ENCODE assay signal across 8 cellular contexts in the genomic region with DNA sequence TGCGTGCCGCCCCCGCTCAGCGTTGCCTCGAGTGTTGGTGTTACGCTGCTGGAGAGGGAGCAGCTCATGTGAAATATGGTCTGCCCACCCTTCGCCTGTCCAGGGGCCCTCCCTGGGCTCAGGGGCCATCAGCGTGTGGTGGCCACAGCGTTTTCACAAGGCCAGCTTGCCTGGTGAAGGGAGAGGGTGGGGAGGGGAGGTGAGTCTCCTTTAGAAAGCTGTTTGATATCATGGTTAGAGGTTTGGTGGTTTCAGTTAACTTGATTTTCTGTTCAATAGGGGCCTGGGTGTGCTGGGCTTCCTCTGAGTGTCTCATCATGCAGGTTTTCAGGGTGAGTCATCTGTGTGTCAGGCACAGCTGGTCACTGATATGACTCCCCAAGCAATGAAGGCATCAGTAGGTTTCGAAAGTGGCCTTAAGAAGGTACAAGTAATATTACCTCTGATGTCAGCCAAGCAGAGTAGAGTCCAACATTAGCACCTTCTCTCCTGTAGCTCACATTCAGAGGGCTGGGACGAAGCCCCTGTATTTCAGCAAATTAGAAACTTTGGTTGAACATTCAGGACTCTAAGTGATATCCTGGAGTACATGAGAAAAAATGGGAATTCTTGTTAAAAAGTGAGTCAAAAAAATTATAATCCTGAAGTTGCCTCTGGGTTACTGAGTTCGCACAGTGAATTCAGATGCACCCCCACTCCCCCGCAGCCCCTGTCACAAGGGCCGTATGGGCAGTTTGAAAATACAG.
A peak's percentile ranks its signal among the peaks of the same experiment; 100 is the strongest.
DNase-seq lines count a peak whose midpoint lies in the region; TF ChIP-seq lines count a peak whose summit lies in the region.

No MANE protein-coding gene starts in this region.

- CTCF ChIA-PET in PC-9 (lab: Charles Lee) = no interaction called here

- H3K79me2 ChIP-seq in PC-9 (ENCODE audit: low read depth) = peaks cover 19% of the 10 kb centered on the region; the same call in 1 of the 2 replicates

- no peak overlapping the region for H3K4me3 ChIP-seq in PC-9
- no peak overlapping the region for H3K4me3 ChIP-seq in endodermal cell (ENCODE audit: low read length)

- H3K27ac Mint-ChIP-seq in endodermal cell = peak overlapping the region; percentile 90
- peak overlapping the region; percentile 70 for H3K27ac Mint-ChIP-seq in osteocyte (ENCODE audit: unreplicated experiment)

- H4K20me1 ChIP-seq in PC-9 (ENCODE audit: insufficient read depth) = peaks cover 29% of the 10 kb centered on the region

- 88 to 93% methylated on average over 10 to 14 of the region's 14 CpGs for WGBS in endodermal cell (ENCODE audit: insufficient coverage in 1 of 2, insufficient read length in 1 of 2), 2 experiments

- H3K4me1 ChIP-seq in PC-9 (replicated peaks; ENCODE audit: insufficient read depth) (peaks cover 22% of the 10 kb centered on the region), endodermal cell (ENCODE audit: control insufficient read depth, insufficient read depth, low read length) (no peaks in the 10 kb centered on the region)

- peak overlapping the region; percentile 42 for H3K27ac ChIP-seq in PC-9
- no peak overlapping the region for H3K27ac ChIP-seq in endodermal cell (ENCODE audit: low read depth, low read length)

- DNase-seq in activated naive CD4-positive, alpha-beta T cell treated with Interleukin-2 at 50 U/mL for 16 hours = peak; percentile 19
- no peak for DNase-seq in activated naive CD4-positive, alpha-beta T cell (lab: John Stamatoyannopoulos, UW)
- peak; percentile 57 to 91 for DNase-seq in PC-9
- peak; percentile 50 for DNase-seq in endodermal cell
- DNase-seq in osteocyte (ENCODE audit: extremely low spot score, unreplicated experiment) = peak; percentile 82
- DNase-seq in SKM-1 treated with dmso at 0.1 percent for 144 hours (lab: John Stamatoyannopoulos, UW; ENCODE audit: unreplicated experiment) = no peak
- no peak for DNase-seq in NCI-H2196 treated with DMSO at 0.1 percent for 48 hours (lab: John Stamatoyannopoulos, UW; ENCODE audit: unreplicated experiment)
- DNase-seq in HuH-7.5 (ENCODE audit: low spot score) = no peak

- H3K27me3 Mint-ChIP-seq in endodermal cell (ENCODE audit: insufficient read depth) = no peaks in the 10 kb centered on the region
- H3K27me3 Mint-ChIP-seq in osteocyte (ENCODE audit: unreplicated experiment) = no peaks in the 10 kb centered on the region

- H3K4me3 Mint-ChIP-seq in endodermal cell (no peak overlapping the region), osteocyte (ENCODE audit: unreplicated experiment) (no peak overlapping the region)

- H3K36me3 ChIP-seq in PC-9 (ENCODE audit: low read depth) (no peaks in the 10 kb centered on the region), endodermal cell (ENCODE audit: control insufficient read depth, insufficient read depth, low read length) (peaks cover 7% of the 10 kb centered on the region)

- H3K4me1 Mint-ChIP-seq in endodermal cell = peaks cover 8% of the 10 kb centered on the region
- H3K4me1 Mint-ChIP-seq in osteocyte (ENCODE audit: unreplicated experiment) = peaks cover 28% of the 10 kb centered on the region

- TF ChIP-seq CTCF in PC-9 (conservative IDR thresholded peaks at IDR 0.05) (no peak), endodermal cell (conservative IDR thresholded peaks at IDR 0.05) (no peak), osteocyte (IDR thresholded peaks at IDR 0.05) (no peak)

- peaks cover 23% of the 10 kb centered on the region; the same call in 1 of the 2 replicates for H3F3A ChIP-seq in PC-9 (ENCODE audit: insufficient read depth, low read depth)

- H3K27me3 ChIP-seq in PC-9 (ENCODE audit: insufficient read depth, low read depth) = no peaks in the 10 kb centered on the region
- H3K27me3 ChIP-seq in endodermal cell (ENCODE audit: control insufficient read depth, insufficient read depth, low read length, poor library complexity, severe bottlenecking) = no peaks in the 10 kb centered on the region

- H3K9ac ChIP-seq in endodermal cell (ENCODE audit: extremely low read depth, low read length, poor library complexity, severe bottlenecking) = no peak overlapping the region

- intact Hi-C loops in PC-9 (cut with micrococcal nuclease; ENCODE audit: unreplicated experiment) = no loop called here

- no TSS peak for BruUV-seq in PC-9 (replicated peaks; lab: Mats Ljungman, UMichigan)

- H3K36me3 Mint-ChIP-seq in endodermal cell (ENCODE audit: low read depth) = peaks cover 24% of the 10 kb centered on the region
- peaks cover 9% of the 10 kb centered on the region for H3K36me3 Mint-ChIP-seq in osteocyte (ENCODE audit: unreplicated experiment)

- no peaks in the 10 kb centered on the region for H3K9me2 ChIP-seq in PC-9 (ENCODE audit: insufficient read depth)

- H3K9me3 ChIP-seq in PC-9 (ENCODE audit: insufficient read depth, low read depth) (no peaks in the 10 kb centered on the region), endodermal cell (ENCODE audit: control insufficient read depth, low read length) (no peaks in the 10 kb centered on the region)

- POLR2A ChIA-PET in PC-9 (lab: Charles Lee; ENCODE audit: unreplicated experiment) = interaction anchor here (0.7 kb wide), 1 partner anchor 50 kb away, joined by 6 read pairs; no protein-coding TSS in a partner anchor

- H3K4me2 ChIP-seq in PC-9 = peak overlapping the region; percentile 41

- H3K9me3 Mint-ChIP-seq in endodermal cell (no peaks in the 10 kb centered on the region), osteocyte (ENCODE audit: unreplicated experiment) (no peaks in the 10 kb centered on the region)

- no peak overlapping the region for H2AFZ ChIP-seq in PC-9

Comparison
In these comparisons a context has a peak if more than half of its experiments do, and no peak if none do; other contexts are left out.
1. DNase-seq: peak in activated naive CD4-positive, alpha-beta T cell treated with Interleukin-2 at 50 U/mL for 16 hours (single experiment), PC-9 (2 of 2), endodermal cell (single experiment) and osteocyte (single experiment); none in activated naive CD4-positive, alpha-beta T cell (0 of 4), SKM-1 treated with dmso at 0.1 percent for 144 hours (single experiment), NCI-H2196 treated with DMSO at 0.1 percent for 48 hours (single experiment) and HuH-7.5 (single experiment).